Comparison of ENCODE assay signal across 8 cellular contexts in the genomic region with DNA sequence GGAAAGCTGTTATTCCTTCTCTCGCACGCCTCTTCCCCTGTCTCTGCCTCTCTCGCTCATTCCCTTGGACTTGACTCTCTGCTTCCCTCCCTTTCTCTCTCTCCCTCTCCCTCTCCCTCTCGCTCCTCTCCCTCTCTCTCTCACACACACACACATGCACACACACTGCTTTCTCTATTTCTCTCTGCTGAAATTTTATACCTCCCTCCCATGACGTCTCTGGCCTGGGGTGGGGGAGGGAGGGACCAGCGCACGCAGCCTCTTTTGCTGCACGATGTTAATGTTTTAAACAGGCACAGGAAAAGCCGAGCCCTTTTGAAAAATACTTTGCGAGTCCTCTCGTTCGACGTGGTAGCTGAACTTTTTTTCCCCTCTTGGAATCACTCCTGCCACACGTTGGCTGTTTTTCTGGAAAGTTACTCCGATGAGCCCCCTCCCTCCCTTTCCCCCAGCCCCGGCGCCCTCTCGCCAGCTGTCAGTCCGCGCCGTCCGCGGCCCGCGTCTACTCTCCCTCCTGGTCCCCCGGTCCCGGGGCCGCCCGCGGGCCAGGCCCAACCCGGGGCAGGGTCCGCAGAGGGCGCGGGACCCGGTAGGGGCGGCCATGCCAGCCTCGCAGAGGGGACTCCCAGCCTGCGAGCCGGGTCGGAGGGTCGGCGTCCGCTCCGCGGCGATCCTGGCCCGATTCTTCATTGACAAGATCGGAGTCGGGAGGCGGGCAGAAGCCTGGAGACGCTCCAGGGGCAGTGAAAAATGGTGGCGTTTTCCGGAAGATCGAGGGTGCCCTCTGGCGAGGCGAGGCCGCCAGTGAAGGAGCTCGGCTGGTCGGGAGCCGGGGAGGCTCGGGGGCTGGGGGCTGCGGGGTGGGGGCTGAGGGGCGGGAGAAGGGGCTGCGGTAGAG. TPM values are rescaled to one million over a fixed set of nuclear protein-coding genes. Genes with fewer than 3 reads are reported as not detected.
A peak's percentile ranks its signal among the peaks of the same experiment; 100 is the strongest.
DNase-seq lines count a peak whose midpoint lies in the region; ATAC-seq and TF ChIP-seq lines count a peak whose summit lies in the region.

A gene (minus strand): TSS at position 170 of the 898 bp plus-strand sequence. CDS start 1,102 bp downstream, outside the sequence.

- H3K4me3 ChIP-seq in Caco-2 (ENCODE audit: low read depth, low read length): peak within 1 kb of the TSS; percentile 56
- peak within 1 kb of the TSS; percentile 94 for H3K4me3 ChIP-seq in SK-N-MC

- no peaks in the 10 kb centered on the region for H3K9me3 ChIP-seq in Caco-2
- H3K9me3 ChIP-seq in SK-N-MC (ENCODE audit: low read depth, low read length): no peaks in the 10 kb centered on the region

- peak; percentile 77 to 78 for TF ChIP-seq CTCF in Caco-2 (IDR thresholded peaks at IDR 0.05; ENCODE audit: insufficient read depth in 1 of 2, low read depth in 1 of 2, low read length in 1 of 2, severe bottlenecking in 1 of 2, unreplicated experiment in 1 of 2)

- peak; percentile 45 for ATAC-seq in GM21737 (IDR thresholded peaks at IDR 0.05; ENCODE audit: unreplicated experiment)

- POLR2A ChIA-PET in Caco-2 (lab: Charles Lee): interaction anchor here (0.6 to 1.1 kb wide), 4 partner anchors 76 to 649 kb away, joined by 3 to 4 read pairs (median 3); no protein-coding TSS in a partner anchor

- CTCF ChIA-PET in Caco-2 (lab: Charles Lee): interaction anchor here (0.5 to 5.9 kb wide), 33 partner anchors 9 to 669 kb away, joined by 3 to 96 read pairs (median 4); a partner anchor contains a TSS

- intact Hi-C loops in Caco-2 (cut with micrococcal nuclease; ENCODE audit: unreplicated experiment): loop anchor here (1.0 to 2.0 kb wide), 4 partner anchors 76 to 271 kb away; no protein-coding TSS in a partner anchor

- no peaks in the 10 kb centered on the region for H3K9me3 Mint-ChIP-seq in Caco-2 (ENCODE audit: unreplicated experiment)

- no peaks in the 10 kb centered on the region for H3K27me3 ChIP-seq in Caco-2 (replicated peaks; ENCODE audit: control insufficient read depth, insufficient read depth, low read length)

- peak within 1 kb of the TSS; percentile 94 for H3K27ac ChIP-seq in SK-N-MC

- H3K27me3 Mint-ChIP-seq in Caco-2 (ENCODE audit: insufficient read depth, unreplicated experiment): no peaks in the 10 kb centered on the region

- peak; percentile 78 to 89 for DNase-seq in Caco-2
- peak; percentile 79 for DNase-seq in NAMALWA (ENCODE audit: low spot score)
- DNase-seq in SK-N-MC (ENCODE audit: low read depth, low spot score): peak; percentile 75
- peak; percentile 79 for DNase-seq in activated naive CD4-positive, alpha-beta T cell treated with anti-CD3 and anti-CD28 coated beads, Interleukin-2, amount 50 U/mL, for 16 hours
- DNase-seq in germinal center (ENCODE audit: low spot score): peak; percentile 73
- DNase-seq in non-pigmented ciliary epithelial cell (ENCODE audit: low read depth): peak; percentile 76
- DNase-seq in stromal cell of bone marrow (ENCODE audit: low read depth): peak; percentile 90

- peak within 1 kb of the TSS; percentile 79 for H3K4me3 Mint-ChIP-seq in Caco-2 (ENCODE audit: unreplicated experiment)

- H3K4me1 Mint-ChIP-seq in Caco-2 (ENCODE audit: low read depth, unreplicated experiment): peaks cover 34% of the 10 kb centered on the region

- peak within 1 kb of the TSS; percentile 39 for H3K27ac Mint-ChIP-seq in Caco-2 (ENCODE audit: unreplicated experiment)

- H3K36me3 Mint-ChIP-seq in Caco-2 (ENCODE audit: insufficient read depth, unreplicated experiment): peaks cover 10% of the 10 kb centered on the region

- H3K4me1 ChIP-seq in Caco-2: peaks cover 11% of the 10 kb centered on the region

- H3K9ac ChIP-seq in SK-N-MC (ENCODE audit: insufficient read length): peak within 1 kb of the TSS; percentile 93

- BruUV-seq in Caco-2 (replicated peaks; lab: Mats Ljungman, UMichigan): no TSS peak

- no peaks in the 10 kb centered on the region for H3K36me3 ChIP-seq in Caco-2 (ENCODE audit: control insufficient read depth, insufficient read depth, low read length)
- no peaks in the 10 kb centered on the region for H3K36me3 ChIP-seq in SK-N-MC (ENCODE audit: insufficient read depth, low read length)

RNA-seq across cellular contexts. Expression of the gene that starts here (rescaled TPM):
- total RNA-seq in Caco-2 (2022): 10.2 and 12.4 TPM in 2 replicates

Comparison
In these comparisons a context has a peak if more than half of its experiments do, and no peak if none do; other contexts are left out.
1. Peak in every context shown above with its lines: DNase-seq, ATAC-seq, H3K4me3 ChIP-seq and H3K27ac ChIP-seq.